14 cellular contexts compared by ENCODE assay signal in the genomic region with DNA sequence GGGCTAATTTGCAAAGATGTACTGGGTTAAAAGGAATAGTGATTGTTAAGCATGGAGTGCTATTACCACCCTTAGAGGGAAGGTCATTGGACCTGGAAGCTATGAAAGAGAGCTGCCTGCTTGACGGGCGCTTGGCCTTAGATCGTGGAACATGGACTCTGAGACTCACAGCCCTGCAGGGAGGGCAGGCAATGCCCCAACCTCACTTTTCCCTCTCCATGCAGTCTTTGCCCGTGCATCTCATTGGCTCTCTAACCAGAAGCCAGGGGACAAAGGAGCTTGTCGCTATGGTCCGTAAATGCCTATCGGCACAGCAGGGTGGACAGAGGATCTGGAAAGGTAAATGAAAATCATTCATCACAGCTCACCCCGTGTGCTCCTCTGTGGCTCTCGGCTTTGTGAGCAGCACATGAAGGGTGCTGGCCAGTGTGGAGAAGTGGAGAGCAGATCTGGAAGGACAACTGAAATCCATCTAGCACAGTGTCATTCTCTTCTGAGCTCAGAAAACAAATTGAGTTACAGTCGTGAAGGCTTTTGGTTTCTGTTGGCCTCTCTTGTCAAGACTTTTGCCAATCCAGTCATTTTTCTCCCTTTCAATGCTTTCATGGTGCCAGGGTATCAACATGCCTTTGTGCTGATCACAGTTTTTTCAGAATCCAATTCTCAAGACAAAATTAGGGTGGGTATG.
DNase-seq lines count a peak whose midpoint lies in the region; TF ChIP-seq lines count a peak whose summit lies in the region.
"Had no signal": no experiment of that assay in that cellular context is flagged by ENCODE, and none has a peak within 500 bp of the region (broad histone marks: within the 10 kb centered on the region; RNA-seq: fewer than 3 reads in every experiment).

No MANE protein-coding gene starts in this region.

- H3K9me3 Mint-ChIP-seq in nephron progenitor cell = no peaks in the 10 kb centered on the region
- H3K9me3 Mint-ChIP-seq in type B pancreatic cell = peaks cover 4% of the 10 kb centered on the region
- H3K9me3 Mint-ChIP-seq: activated naive CD8-positive, alpha-beta T cell treated with anti-CD3 and anti-CD28 coated beads, Interleukin-2, amount 10 ng/mL, durations not matched to agents 7 days and 5 days; T-cell had no signal

- peak overlapping the region; percentile 80 for H3K27ac Mint-ChIP-seq in nephron progenitor cell
- H3K27ac Mint-ChIP-seq in type B pancreatic cell = peak overlapping the region; percentile 10
- H3K27ac Mint-ChIP-seq: activated naive CD8-positive, alpha-beta T cell treated with anti-CD3 and anti-CD28 coated beads, Interleukin-2, amount 10 ng/mL, durations not matched to agents 7 days and 5 days had no signal

- H3K27me3 Mint-ChIP-seq in nephron progenitor cell (ENCODE audit: low read depth, poor library complexity) = no peaks in the 10 kb centered on the region
- peaks cover 3% of the 10 kb centered on the region for H3K27me3 Mint-ChIP-seq in type B pancreatic cell
- H3K27me3 Mint-ChIP-seq: activated naive CD8-positive, alpha-beta T cell treated with anti-CD3 and anti-CD28 coated beads, Interleukin-2, amount 10 ng/mL, durations not matched to agents 7 days and 5 days; T-cell had no signal

- H3K27ac ChIP-seq in epithelial cell of prostate = peak overlapping the region; percentile 48

- no peak overlapping the region for H3K4me3 Mint-ChIP-seq in nephron progenitor cell
- peak overlapping the region; percentile 42 for H3K4me3 Mint-ChIP-seq in type B pancreatic cell
- H3K4me3 Mint-ChIP-seq: activated naive CD8-positive, alpha-beta T cell treated with anti-CD3 and anti-CD28 coated beads, Interleukin-2, amount 10 ng/mL, durations not matched to agents 7 days and 5 days; T-cell had no signal

- DNase-seq in NCI-H146 (lab: John Stamatoyannopoulos, UW) (peak; percentile 6), NCI-H146 treated with DMSO at 0.1 percent for 48 hours (lab: John Stamatoyannopoulos, UW; ENCODE audit: unreplicated experiment) (no peak), epithelial cell of prostate (ENCODE audit: low read depth, low spot score) (no peak), nephron progenitor cell (no peak), type B pancreatic cell (ENCODE audit: extremely low spot score, unreplicated experiment) (no peak), pons (ENCODE audit: low spot score) (no peak), GOT3 (lab: John Stamatoyannopoulos, UW) (no peak), COLO668 (lab: John Stamatoyannopoulos, UW; ENCODE audit: unreplicated experiment) (no peak)
- DNase-seq: activated CD8-positive, alpha-beta memory T cell treated with anti-CD3 and anti-CD28 coated beads, Interleukin-2, amount 50 U/mL, for 4 hours; activated naive CD8-positive, alpha-beta T cell treated with anti-CD3 and anti-CD28 coated beads, Interleukin-2, amount 10 ng/mL, durations not matched to agents 7 days and 5 days; Caco-2; midbrain; NCI-H1048; T-cell had no signal

- no peak for TF ChIP-seq CTCF in nephron progenitor cell (IDR thresholded peaks at IDR 0.05)
- TF ChIP-seq CTCF in type B pancreatic cell (conservative IDR thresholded peaks at IDR 0.05) = no peak

- H3K36me3 Mint-ChIP-seq in nephron progenitor cell (ENCODE audit: low read depth) = no peaks in the 10 kb centered on the region
- H3K36me3 Mint-ChIP-seq in type B pancreatic cell = peaks cover 3% of the 10 kb centered on the region
- H3K36me3 Mint-ChIP-seq: T-cell had no signal

- H3K4me1 Mint-ChIP-seq in nephron progenitor cell (peaks cover 33% of the 10 kb centered on the region), type B pancreatic cell (ENCODE audit: unreplicated experiment) (peaks cover 36% of the 10 kb centered on the region)
- H3K4me1 Mint-ChIP-seq: activated naive CD8-positive, alpha-beta T cell treated with anti-CD3 and anti-CD28 coated beads, Interleukin-2, amount 10 ng/mL, durations not matched to agents 7 days and 5 days had no signal
